Comparison of ENCODE assay signal across 2 cellular contexts in genomic region chr15:55526559-55527036, GRCh38.
TF ChIP-seq lines count a peak whose summit lies in the region.

No MANE protein-coding gene starts in this region.

TF ChIP-seq in K562, 482 proteins besides CTCF, POLR2A, EP300 and RAD21 (continued from another document):
- TF ChIP-seq MNT (conservative IDR thresholded peaks at IDR 0.05) = peak; percentile 65 to 73
- TF ChIP-seq CAMTA2 (CRISPR knock-in tag; conservative IDR thresholded peaks at IDR 0.05) = no peak
- TF ChIP-seq MYNN (IDR thresholded peaks at IDR 0.05) = no peak
- no peak for TF ChIP-seq MYNN (CRISPR knock-in tag; IDR thresholded peaks at IDR 0.05)
- TF ChIP-seq POLR3A (IDR thresholded peaks at IDR 0.05; ENCODE audit: borderline replicate concordance, extremely low read depth, insufficient read depth, insufficient read length) = no peak
- 0 out of 2 replicates have a peak, but pooled peaks have one; percentile 10 for TF ChIP-seq CXXC5 (CRISPR knock-in tag; IDR thresholded peaks at IDR 0.05)
- no peak for TF ChIP-seq E2F4 (CRISPR knock-in tag; IDR thresholded peaks at IDR 0.05; ENCODE audit: low read depth)
- TF ChIP-seq ZNF592 (IDR thresholded peaks at IDR 0.05) = 0 out of 2 replicates have a peak, but pooled peaks have one; percentile 25
- no peak for TF ChIP-seq SRF (CRISPR knock-in tag; IDR thresholded peaks at IDR 0.05)
- TF ChIP-seq ZNF561 (CRISPR knock-in tag; conservative IDR thresholded peaks at IDR 0.05) = no peak
- TF ChIP-seq SLC30A9 (CRISPR knock-in tag; IDR thresholded peaks at IDR 0.05) = no peak
- TF ChIP-seq ARNT (IDR thresholded peaks at IDR 0.05) = no peak

TF ChIP-seq in HepG2, 621 proteins besides CTCF, POLR2A, EP300 and RAD21 (continued from another document and continues in another):
- TF ChIP-seq ZNF276 (CRISPR knock-in tag; IDR thresholded peaks at IDR 0.05; ENCODE audit: low read depth) = no peak
- TF ChIP-seq GRHL1 (CRISPR knock-in tag; conservative IDR thresholded peaks at IDR 0.05) = no peak
- TF ChIP-seq ZBTB39 (CRISPR knock-in tag; IDR thresholded peaks at IDR 0.05) = no peak
- TF ChIP-seq CBFB (CRISPR knock-in tag; IDR thresholded peaks at IDR 0.05) = no peak
- no peak for TF ChIP-seq CCAR2 (optimal IDR thresholded peaks at IDR 0.05; ENCODE audit: low read depth, low read length)
- TF ChIP-seq ZNF549 (CRISPR knock-in tag; IDR thresholded peaks at IDR 0.05) = no peak
- TF ChIP-seq HOMEZ (CRISPR knock-in tag; IDR thresholded peaks at IDR 0.05; ENCODE audit: low read depth) = no peak
- 0 out of 2 replicates have a peak, but pooled peaks have one; percentile 23 for TF ChIP-seq IRF2 (CRISPR knock-in tag; IDR thresholded peaks at IDR 0.05)
- no peak for TF ChIP-seq ATF7 (IDR thresholded peaks at IDR 0.05)
- TF ChIP-seq ATF7 (CRISPR knock-in tag; IDR thresholded peaks at IDR 0.05) = no peak
- no peak for TF ChIP-seq ZNF639 (CRISPR knock-in tag; conservative IDR thresholded peaks at IDR 0.05)
- TF ChIP-seq KLF12 (CRISPR knock-in tag; IDR thresholded peaks at IDR 0.05; ENCODE audit: borderline replicate concordance) = no peak
- TF ChIP-seq RBM39 (IDR thresholded peaks at IDR 0.05; ENCODE audit: low read depth, low read length, poor library complexity, severe bottlenecking) = no peak
- no peak for TF ChIP-seq PLRG1 (conservative IDR thresholded peaks at IDR 0.05)
- no peak for TF ChIP-seq ZNF839 (CRISPR knock-in tag; IDR thresholded peaks at IDR 0.05; ENCODE audit: borderline replicate concordance)
- TF ChIP-seq ZNF337 (CRISPR knock-in tag; IDR thresholded peaks at IDR 0.05; ENCODE audit: borderline replicate concordance, low read depth) = no peak
- no peak for TF ChIP-seq ZBTB26 (CRISPR knock-in tag; IDR thresholded peaks at IDR 0.05; ENCODE audit: borderline replicate concordance)
- TF ChIP-seq ZFP36 (IDR thresholded peaks at IDR 0.05; ENCODE audit: borderline replicate concordance, low read depth, low read length, partially characterized antibody) = no peak
- no peak for TF ChIP-seq RFXANK (CRISPR knock-in tag; IDR thresholded peaks at IDR 0.05)
- no peak for TF ChIP-seq ZBTB38 (CRISPR knock-in tag; IDR thresholded peaks at IDR 0.05)
- no peak for TF ChIP-seq NR2F2 (IDR thresholded peaks at IDR 0.05; ENCODE audit: borderline replicate concordance, low read depth)
- no peak for TF ChIP-seq BCLAF1 (IDR thresholded peaks at IDR 0.05)
- no peak for TF ChIP-seq ZBTB4 (CRISPR knock-in tag; IDR thresholded peaks at IDR 0.05; ENCODE audit: borderline replicate concordance)
- no peak for TF ChIP-seq ZNF607 (CRISPR knock-in tag; IDR thresholded peaks at IDR 0.05; ENCODE audit: borderline replicate concordance)
- TF ChIP-seq NBN (conservative IDR thresholded peaks at IDR 0.05) = no peak
- peak; percentile 14 for TF ChIP-seq FOSL2 (CRISPR knock-in tag; IDR thresholded peaks at IDR 0.05)
- no peak for TF ChIP-seq TFE3 (CRISPR knock-in tag; IDR thresholded peaks at IDR 0.05)
- TF ChIP-seq HNRNPK (IDR thresholded peaks at IDR 0.05; ENCODE audit: low read depth, low read length, poor library complexity, severe bottlenecking) = no peak
- TF ChIP-seq SPEN (CRISPR knock-in tag; IDR thresholded peaks at IDR 0.05; ENCODE audit: low read depth) = peak; percentile 49; the same call in 1 of the 2 replicates
- TF ChIP-seq BRD4 (CRISPR knock-in tag; IDR thresholded peaks at IDR 0.05) = no peak
